17 cellular contexts compared by ENCODE assay signal in the genomic region with DNA sequence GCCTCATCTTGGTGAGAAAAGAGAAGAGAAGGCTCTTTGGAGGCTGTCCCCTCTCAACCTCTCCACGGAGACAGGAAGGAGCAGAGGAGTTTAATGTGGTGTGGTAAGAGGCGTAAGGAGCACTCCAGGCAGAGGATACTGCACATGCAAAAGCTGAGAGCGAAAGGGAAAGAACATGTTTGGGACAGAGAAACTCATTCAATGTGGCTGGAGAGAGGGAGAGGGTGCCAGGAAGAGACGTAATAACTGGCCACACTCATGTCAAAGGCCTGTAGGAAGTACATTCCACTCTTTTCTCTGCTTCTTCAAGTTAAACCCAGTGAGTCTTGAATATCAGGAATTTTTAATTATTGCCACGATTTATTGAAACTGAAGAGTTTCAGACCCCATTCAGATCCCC. TPM values are rescaled to one million over a fixed set of nuclear protein-coding genes. Genes with fewer than 3 reads are reported as not detected.
DNase-seq lines count a peak whose midpoint lies in the region; ATAC-seq and TF ChIP-seq lines count a peak whose summit lies in the region.
"Had no signal": no experiment of that assay in that cellular context is flagged by ENCODE, and none has a peak within 500 bp of the region (broad histone marks: within the 10 kb centered on the region; RNA-seq: fewer than 3 reads in every experiment).

No MANE protein-coding gene starts in this region.

- H3K9me3 ChIP-seq in IMR-90 (ENCODE audit: control insufficient read depth, insufficient read depth, low read length) (no peaks in the 10 kb centered on the region), duodenal mucosa (ENCODE audit: control insufficient read depth in 1 of 2, low read length in 2 of 2) (no peaks in the 10 kb centered on the region), neuronal stem cell (replicated peaks in 1 of 2; ENCODE audit: control insufficient read depth in 2 of 2, insufficient read depth in 1 of 2, low read depth in 1 of 2, low read length in 2 of 2) (no peaks in the 10 kb centered on the region)
- H3K9me3 ChIP-seq: heart left ventricle, upper lobe of left lung had no signal

- H2BK120ac ChIP-seq in IMR-90 (ENCODE audit: low read depth, low read length) (no peak overlapping the region), neuronal stem cell (ENCODE audit: low read depth, low read length) (no peak overlapping the region)

- H3K27ac ChIP-seq in IMR-90 (ENCODE audit: insufficient read depth, low read length) = no peak overlapping the region
- no peak overlapping the region for H3K27ac ChIP-seq in duodenal mucosa (ENCODE audit: low read depth, low read length)
- H3K27ac ChIP-seq in neuronal stem cell (replicated peaks; ENCODE audit: low read length) = no peak overlapping the region

- no peak overlapping the region for H2BK5ac ChIP-seq in IMR-90 (ENCODE audit: low read depth, low read length, poor library complexity, severe bottlenecking)
- H2BK5ac ChIP-seq in neuronal stem cell (ENCODE audit: low read length) = no peak overlapping the region

- H3K27ac Mint-ChIP-seq in CD14-positive monocyte (peak overlapping the region in 4 of 7 donors; percentile 70 to 87 (median 76)), mesothelial cell of epicardium (no peak overlapping the region)
- H3K27ac Mint-ChIP-seq: nephron had no signal

- dilution Hi-C loops in IMR-90 (cut with HindIII; ENCODE audit: low sequenced_read_pairs, unreplicated experiment) = no loop called here

- 0 out of 2 replicates have a peak, but pooled peaks cover 10% of the 10 kb centered on the region for H4K20me1 ChIP-seq in IMR-90 (ENCODE audit: insufficient read depth, low read length)

- H3K4ac ChIP-seq in IMR-90 (ENCODE audit: low read depth, low read length) (no peak overlapping the region), neuronal stem cell (ENCODE audit: low read length) (no peak overlapping the region)

- peak overlapping the region; percentile 34 for H2AFZ ChIP-seq in IMR-90 (replicated peaks; ENCODE audit: low read length, poor library complexity)
- H2AFZ ChIP-seq in neuronal stem cell (ENCODE audit: low read length) = no peak overlapping the region

- H3K9me3 Mint-ChIP-seq in CD14-positive monocyte (peaks cover 0 to 3% (median 0%) of the 10 kb centered on the region in 7 donors), mesothelial cell of epicardium (no peaks in the 10 kb centered on the region)
- H3K9me3 Mint-ChIP-seq: activated naive CD4-positive, alpha-beta T cell treated with anti-CD3 and anti-CD28 coated beads for 36 hours; immature natural killer cell; nephron; stimulated activated naive CD8-positive, alpha-beta T cell treated with anti-CD3 and anti-CD28 coated beads, Interleukin-15, Interleukin-2, amounts not matched to agents 100 ng/mL and 50 ng/mL, for 24 hours had no signal

- H3K36me3 Mint-ChIP-seq in CD14-positive monocyte (peaks cover 52 to 68% of the 10 kb centered on the region in 2 donors), mesothelial cell of epicardium (no peaks in the 10 kb centered on the region)
- H3K36me3 Mint-ChIP-seq: immature natural killer cell had no signal

- H3K9me1 ChIP-seq in IMR-90 (ENCODE audit: insufficient read depth, low read length) = peaks cover 15% of the 10 kb centered on the region; the same call in 1 of the 2 replicates

- no peak overlapping the region for H4K5ac ChIP-seq in IMR-90 (ENCODE audit: low read depth, low read length)

- in situ Hi-C loops in IMR-90 (cut with MboI; ENCODE audit: low sequenced_read_pairs) (no loop called here), KBM-7 (cut with MboI; ENCODE audit: low pct_unique_long_range_greater_than_20kb, low sequenced_read_pairs) (no loop called here)

- TF ChIP-seq CTCF in CD14-positive monocyte (IDR thresholded peaks at IDR 0.05) = no peak
- TF ChIP-seq CTCF in IMR-90 (conservative IDR thresholded peaks at IDR 0.05; ENCODE audit: low read depth, low read length) = no peak
- TF ChIP-seq CTCF in mesothelial cell of epicardium (IDR thresholded peaks at IDR 0.05; ENCODE audit: unreplicated experiment) = no peak

- intact Hi-C loops in CD14-positive monocyte (cut with micrococcal nuclease) = no loop called here
- intact Hi-C loops in IMR-90 (cut with micrococcal nuclease) = no loop called here

- H3K4me1 ChIP-seq in IMR-90 (ENCODE audit: control insufficient read depth, insufficient read depth, low read length) = 0 out of 2 replicates have a peak, but pooled peaks cover 2% of the 10 kb centered on the region
- peaks cover 83 to 91% of the 10 kb centered on the region in 2 donors for H3K4me1 ChIP-seq in duodenal mucosa (ENCODE audit: control insufficient read depth in 1 of 2, insufficient read depth in 2 of 2, low read length in 2 of 2)
- H3K4me1 ChIP-seq in neuronal stem cell (ENCODE audit: control insufficient read depth in 2 of 2, insufficient read depth in 1 of 2, low read depth in 1 of 2, low read length in 2 of 2) = peaks cover 0 to 10% of the 10 kb centered on the region in 2 donors

- H3K4me3 ChIP-seq in IMR-90 (ENCODE audit: insufficient read depth, low read depth, low read length) (no peak overlapping the region), duodenal mucosa (ENCODE audit: low read depth in 1 of 2, low read length in 2 of 2) (no peak overlapping the region), neuronal stem cell (ENCODE audit: low read length in 2 of 2) (no peak overlapping the region)
- H3K4me3 ChIP-seq: heart left ventricle, upper lobe of left lung had no signal

- no TSS peak for BruUV-seq in IMR-90 (replicated peaks; lab: Mats Ljungman, UMichigan)

- H3K4me2 ChIP-seq in IMR-90 (ENCODE audit: low read depth, low read length) (no peak overlapping the region), neuronal stem cell (ENCODE audit: insufficient read depth, low read length, poor library complexity, severe bottlenecking) (no peak overlapping the region)

- DNase-seq in CD14-positive monocyte (ENCODE audit: low spot score) = no peak
- DNase-seq in IMR-90 = peak; percentile 56
- no peak for DNase-seq in neuronal stem cell (ENCODE audit: low spot score)
- no peak for DNase-seq in NCI-H1105 (lab: John Stamatoyannopoulos, UW)
- DNase-seq in KBM-7 = no peak
- DNase-seq in mesothelial cell of epicardium (ENCODE audit: low spot score in 2 of 2, unreplicated experiment in 2 of 2) = no peak
- DNase-seq: activated naive CD4-positive, alpha-beta T cell treated with anti-CD3 and anti-CD28 coated beads for 36 hours; DMS 273 treated with DMSO at 0.1 percent for 48 hours; heart left ventricle; immature natural killer cell; NCI-H1436 treated with DMSO at 0.1 percent for 48 hours; upper lobe of left lung had no signal

- no peak for TF ChIP-seq RAD21 in IMR-90 (IDR thresholded peaks at IDR 0.05; ENCODE audit: low read length)

- H3K14ac ChIP-seq in IMR-90 (replicated peaks; ENCODE audit: low read depth, low read length) (no peak overlapping the region), neuronal stem cell (ENCODE audit: low read length) (no peak overlapping the region)

- CTCF ChIA-PET in IMR-90 (lab: Yijun Ruan, JAX) = no interaction called here

- no CpG with 5 or more reads among the region's 5 CpGs for WGBS in IMR-90 (ENCODE audit: extremely low coverage in 2 of 2, insufficient read length in 1 of 2), 2 experiments
- WGBS in neuronal stem cell (ENCODE audit: extremely low coverage in 2 of 2, insufficient read length in 2 of 2, insufficient replicate concordance in 1 of 2), 2 donors = no CpG with 5 or more reads among the region's 5 CpGs

- POLR2A ChIA-PET in IMR-90 (lab: Charles Lee; ENCODE audit: unreplicated experiment) = no interaction called here

- no peak overlapping the region for H3K9ac ChIP-seq in IMR-90 (ENCODE audit: low read depth, low read length)
- H3K9ac ChIP-seq in duodenal mucosa (ENCODE audit: low read depth in 1 of 2, low read length in 2 of 2) = peak overlapping the region; percentile 8 to 40
- no peak overlapping the region for H3K9ac ChIP-seq in neuronal stem cell (ENCODE audit: low read depth, low read length, poor library complexity)

- no peak for TF ChIP-seq POLR2A in IMR-90 (IDR thresholded peaks at IDR 0.05; ENCODE audit: low read depth, low read length)

- no peak overlapping the region for H2AK9ac ChIP-seq in IMR-90 (replicated peaks; ENCODE audit: low read depth, low read length, poor library complexity)

- H2BK15ac ChIP-seq in IMR-90 (ENCODE audit: low read depth, low read length) (no peak overlapping the region), neuronal stem cell (ENCODE audit: low read length) (no peak overlapping the region)

- no peak overlapping the region for H4K91ac ChIP-seq in IMR-90 (ENCODE audit: insufficient read depth, low read depth, low read length)
- no peak overlapping the region for H4K91ac ChIP-seq in neuronal stem cell (ENCODE audit: low read depth, low read length, poor library complexity)

- no peak overlapping the region for H3K56ac ChIP-seq in IMR-90 (ENCODE audit: extremely low read depth, insufficient read depth, low read length)

- ATAC-seq in IMR-90 (ENCODE audit: low read depth) (0 out of 2 replicates have a peak, but pooled peaks have one; percentile 27), HG03159 (IDR thresholded peaks at IDR 0.05; ENCODE audit: unreplicated experiment) (no peak)
- ATAC-seq: HCT116 had no signal

- H2AK5ac ChIP-seq in IMR-90 (ENCODE audit: low read depth, low read length) (peak overlapping the region; percentile 56), neuronal stem cell (ENCODE audit: low read depth, low read length) (no peak overlapping the region)

- no peaks in the 10 kb centered on the region; the same call in 1 of the 2 replicates for H3K36me3 ChIP-seq in IMR-90 (ENCODE audit: control insufficient read depth, insufficient read depth, low read length)
- H3K36me3 ChIP-seq in duodenal mucosa (ENCODE audit: control insufficient read depth in 1 of 2, insufficient read depth in 2 of 2, low read length in 2 of 2) = peaks cover 0 to 18% of the 10 kb centered on the region in 2 donors
- H3K36me3 ChIP-seq in neuronal stem cell (replicated peaks in 1 of 2; ENCODE audit: control insufficient read depth in 2 of 2, insufficient read depth in 2 of 2, low read length in 2 of 2) = no peaks in the 10 kb centered on the region
- H3K36me3 ChIP-seq: heart left ventricle, upper lobe of left lung had no signal

- H3K4me3 Mint-ChIP-seq in CD14-positive monocyte = no peak overlapping the region
- H3K4me3 Mint-ChIP-seq in mesothelial cell of epicardium = no peak overlapping the region
- H3K4me3 Mint-ChIP-seq: activated naive CD4-positive, alpha-beta T cell treated with anti-CD3 and anti-CD28 coated beads for 36 hours; immature natural killer cell; nephron; stimulated activated naive CD8-positive, alpha-beta T cell treated with anti-CD3 and anti-CD28 coated beads, Interleukin-15, Interleukin-2, amounts not matched to agents 100 ng/mL and 50 ng/mL, for 24 hours had no signal

- H2BK12ac ChIP-seq in neuronal stem cell (ENCODE audit: low read length) = no peak overlapping the region

- peaks cover 2 to 18% of the 10 kb centered on the region in 2 experiments; a peak in 1 of 4 replicates for H3K79me1 ChIP-seq in IMR-90 (ENCODE audit: low read depth in 1 of 2, low read length in 2 of 2)
- no peaks in the 10 kb centered on the region for H3K79me1 ChIP-seq in neuronal stem cell (ENCODE audit: low read depth, low read length)

- H3K23ac ChIP-seq in IMR-90 (ENCODE audit: low read depth, low read length) (no peak overlapping the region), neuronal stem cell (ENCODE audit: low read depth, low read length, poor library complexity) (peak overlapping the region; percentile 6)

- H2BK20ac ChIP-seq in IMR-90 (ENCODE audit: low read depth, low read length) = no peak overlapping the region

- H4K8ac ChIP-seq in IMR-90 (ENCODE audit: low read depth in 2 of 2, low read length in 2 of 2) = no peak overlapping the region
- H4K8ac ChIP-seq in neuronal stem cell (ENCODE audit: low read depth, low read length) = no peak overlapping the region

- peaks cover 61% of the 10 kb centered on the region for H3K4me1 Mint-ChIP-seq in CD14-positive monocyte
- H3K4me1 Mint-ChIP-seq in mesothelial cell of epicardium = no peaks in the 10 kb centered on the region

- no peaks in the 10 kb centered on the region for H3K27me3 ChIP-seq in IMR-90 (ENCODE audit: control insufficient read depth, insufficient read depth, low read length)
- no peaks in the 10 kb centered on the region for H3K27me3 ChIP-seq in duodenal mucosa (ENCODE audit: control insufficient read depth in 1 of 2, insufficient read depth in 2 of 2, low read length in 2 of 2)
- H3K27me3 ChIP-seq in neuronal stem cell (ENCODE audit: control insufficient read depth in 3 of 3, insufficient read depth in 3 of 3, low read depth in 1 of 3, low read length in 3 of 3) = peaks cover 0 to 56% (median 0%) of the 10 kb centered on the region in 3 experiments
- H3K27me3 ChIP-seq: heart left ventricle, upper lobe of left lung had no signal

- peaks cover 1 to 2% (median 1%) of the 10 kb centered on the region in 3 donors for H3K27me3 Mint-ChIP-seq in CD14-positive monocyte (ENCODE audit: low read depth in 3 of 3)
- H3K27me3 Mint-ChIP-seq in mesothelial cell of epicardium (ENCODE audit: low read depth) = no peaks in the 10 kb centered on the region

- no peak overlapping the region for H3K18ac ChIP-seq in IMR-90 (ENCODE audit: low read depth, low read length)
- no peak overlapping the region for H3K18ac ChIP-seq in neuronal stem cell (ENCODE audit: low read length)

RNA-seq across cellular contexts. Expression of gene VDR, which starts 12.0 kb away (rescaled TPM):
- polyA plus RNA-seq in CD14-positive monocyte (10 to 100 TPM in 1 of 2 donors, 1 to 10 TPM in 1; 6.0 to 12.8 TPM), IMR-90 (2012; rRNA removed) (8.5 and 10.8 TPM in 2 replicates)
- total RNA-seq in IMR-90 (2012; rRNA removed) (3.9 and 5.4 TPM in 2 replicates), mesothelial cell of epicardium (0.36 to 0.54 TPM (median 0.51 TPM) in 3 replicates)
- 6.0 and 8.5 TPM in 2 replicates for polyA plus RNA-seq in IMR-90 (2012; cell fraction: cytosol; rRNA removed)
- polyA plus RNA-seq in IMR-90 (2012; cell fraction: nucleus; rRNA removed; ENCODE audit: low replicate concordance) = 6.6 and 12.7 TPM in 2 replicates
- under 0.01 TPM for polyA plus RNA-seq in neuronal stem cell (2013, experiment 1 of 2)
- 0.03 TPM for polyA plus RNA-seq in neuronal stem cell (2013, experiment 2 of 2)

Comparison
In these comparisons a context has a peak if more than half of its experiments do, and no peak if none do; other contexts are left out.
1. H3K9ac ChIP-seq: peak in duodenal mucosa (2 of 2); none in IMR-90 (single experiment) and neuronal stem cell (single experiment).